ENCODE assay signal across 1 cellular context in the genomic region with DNA sequence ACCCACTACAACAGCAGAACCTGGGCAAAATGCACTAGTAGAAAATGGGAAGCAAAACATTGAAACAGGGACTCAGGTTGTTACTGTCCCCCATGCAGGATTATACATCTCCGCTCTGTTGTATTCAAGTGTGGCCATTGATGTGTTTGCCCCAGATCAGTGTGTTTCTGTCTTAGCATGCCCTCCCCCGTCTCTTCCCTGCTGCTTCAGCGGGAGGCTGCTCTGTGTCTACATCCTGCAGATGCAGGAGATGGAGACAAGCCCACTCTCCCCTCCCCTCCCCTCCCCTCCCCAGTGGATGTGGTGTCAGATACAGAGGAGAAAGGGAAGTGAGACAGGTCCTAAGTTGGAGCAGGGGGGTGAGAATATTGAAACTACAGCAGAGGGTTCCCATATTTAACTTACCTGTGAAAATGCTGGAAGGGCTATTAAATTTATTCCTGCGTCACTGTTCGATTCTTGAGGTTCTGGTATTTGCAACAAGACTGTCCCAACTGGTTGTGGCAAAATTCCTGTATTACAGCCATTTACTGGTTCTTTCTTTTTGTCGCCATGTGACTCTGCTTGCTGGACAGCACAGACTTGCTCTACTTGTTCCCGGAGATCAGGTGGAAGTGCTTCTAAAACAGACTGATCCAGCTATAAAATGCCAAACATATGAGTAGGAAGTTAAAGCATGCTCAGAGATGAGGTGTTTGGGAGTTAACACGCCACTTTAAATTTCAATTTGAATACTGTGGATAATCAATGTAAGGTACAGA.
TF ChIP-seq lines count a peak whose summit lies in the region.

No MANE protein-coding gene starts in this region.

TF ChIP-seq in WTC11, 78 proteins besides CTCF, POLR2A, EP300 and RAD21 (continued from another document):
- TF ChIP-seq, protein P1, sequence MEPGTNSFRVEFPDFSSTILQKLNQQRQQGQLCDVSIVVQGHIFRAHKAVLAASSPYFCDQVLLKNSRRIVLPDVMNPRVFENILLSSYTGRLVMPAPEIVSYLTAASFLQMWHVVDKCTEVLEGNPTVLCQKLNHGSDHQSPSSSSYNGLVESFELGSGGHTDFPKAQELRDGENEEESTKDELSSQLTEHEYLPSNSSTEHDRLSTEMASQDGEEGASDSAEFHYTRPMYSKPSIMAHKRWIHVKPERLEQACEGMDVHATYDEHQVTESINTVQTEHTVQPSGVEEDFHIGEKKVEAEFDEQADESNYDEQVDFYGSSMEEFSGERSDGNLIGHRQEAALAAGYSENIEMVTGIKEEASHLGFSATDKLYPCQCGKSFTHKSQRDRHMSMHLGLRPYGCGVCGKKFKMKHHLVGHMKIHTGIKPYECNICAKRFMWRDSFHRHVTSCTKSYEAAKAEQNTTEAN (CRISPR knock-in tag; IDR thresholded peaks at IDR 0.05): no peak
- no peak for TF ChIP-seq FOXK1 (CRISPR knock-in tag; IDR thresholded peaks at IDR 0.05)
TF ChIP-seq in WTC11: peak in this region for 0.
